20 cellular contexts compared by ENCODE assay signal in the genomic region with DNA sequence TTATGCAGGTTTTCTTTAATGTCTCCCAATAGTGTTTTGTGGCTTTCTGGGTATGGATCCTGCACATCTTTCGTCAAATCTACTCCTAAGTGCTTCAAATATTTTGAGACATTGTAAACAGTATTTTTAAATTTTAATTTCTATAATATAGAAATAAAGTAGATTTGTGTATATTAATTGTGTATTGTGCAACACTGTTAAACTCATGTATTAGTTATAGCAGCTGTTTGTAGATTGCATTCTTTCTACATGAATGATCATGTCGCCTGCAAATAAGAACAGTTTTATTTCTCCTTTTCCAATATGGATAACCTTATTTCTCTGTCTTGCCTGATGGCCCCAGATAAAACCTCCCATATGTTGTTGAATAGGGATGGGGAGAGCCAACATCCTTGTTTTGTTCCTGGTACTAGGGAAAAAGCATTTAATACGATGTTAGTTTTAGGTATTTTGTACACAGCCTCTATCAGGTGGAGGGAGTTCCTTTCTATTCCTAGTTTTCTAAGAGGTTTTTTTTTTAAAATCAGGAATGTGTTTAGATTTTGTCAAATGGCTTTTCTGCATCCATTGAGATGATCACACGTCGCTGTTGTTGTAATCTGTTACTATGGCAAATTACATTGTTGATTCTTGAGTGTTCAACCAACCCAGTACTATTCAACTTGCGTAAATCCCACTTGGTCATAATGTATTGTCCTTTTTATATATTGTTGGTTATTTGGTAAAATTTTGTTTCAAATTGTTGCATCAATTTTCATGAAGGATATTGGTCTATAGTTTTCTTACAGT.
"Had no signal": no experiment of that assay in that cellular context is flagged by ENCODE, and none has a peak within 500 bp of the region (broad histone marks: within the 10 kb centered on the region; RNA-seq: fewer than 3 reads in every experiment).

No MANE protein-coding gene starts in this region.

- H3K4me3 ChIP-seq: MG63 had no signal

- H3K4me1 Mint-ChIP-seq: T-cell had no signal

- H3K9me3 Mint-ChIP-seq: T-cell had no signal

- H3K36me3 Mint-ChIP-seq: T-cell had no signal

- H3K36me3 ChIP-seq: MG63 had no signal

- DNase-seq: Karpas-422, KG1, MG63, NCI-H1092, NCI-H1105 treated with DMSO at 0.1 percent for 48 hours, NCI-H1417 treated with DMSO at 0.1 percent for 48 hours, NCI-H146, NCI-H187 treated with DMSO at 0.1 percent for 48 hours, NCI-H2029 treated with DMSO at 0.1 percent for 48 hours, NCI-H2171, NCI-H226, NCI-H446, NCI-H510A, NCI-H524 treated with DMSO at 0.1 percent for 48 hours, NCI-H69, NCI-H774, SHP77, SW 1271, T-cell had no signal

- H3K27me3 Mint-ChIP-seq: T-cell had no signal

- H3K27ac Mint-ChIP-seq: T-cell had no signal

- ATAC-seq: T-cell had no signal

- H3K27ac ChIP-seq: RWPE1 had no signal

- H3K27me3 ChIP-seq: MG63 had no signal

- H3K9me3 ChIP-seq: MG63 had no signal

- H3K4me3 Mint-ChIP-seq: T-cell had no signal
